8 cellular contexts compared by ENCODE assay signal in the genomic region with DNA sequence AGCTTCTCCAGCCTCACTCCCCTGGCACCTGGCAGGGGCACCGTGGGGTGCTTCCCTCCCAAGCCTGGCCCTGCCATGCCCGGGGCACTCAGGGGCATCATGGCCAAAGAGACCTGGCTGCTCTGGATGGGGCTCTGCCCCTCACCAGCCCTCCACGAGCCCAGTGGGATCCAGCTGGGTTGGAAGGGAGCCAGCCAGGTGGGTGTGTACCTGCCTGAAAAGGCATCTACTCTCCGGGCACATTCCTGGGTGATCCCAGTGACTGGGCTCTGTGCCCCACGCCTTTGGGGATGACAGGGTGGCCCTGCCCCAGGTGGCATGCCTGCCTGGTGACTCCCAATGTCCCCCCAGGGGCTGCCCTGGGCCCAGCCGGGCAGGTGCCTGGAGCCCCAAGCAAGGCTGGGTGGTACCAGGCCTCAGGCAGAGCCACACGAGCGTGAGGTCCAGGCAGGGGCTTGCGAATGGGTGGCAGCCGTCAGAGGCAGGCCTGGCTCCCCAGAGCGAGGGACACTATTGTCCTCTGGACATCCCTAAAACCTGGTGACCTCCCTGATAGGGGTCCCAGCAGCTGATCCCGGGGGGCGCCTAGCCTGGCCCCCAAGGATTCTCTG. TPM values are rescaled to one million over a fixed set of nuclear protein-coding genes. Genes with fewer than 3 reads are reported as not detected.
DNase-seq lines count a peak whose midpoint lies in the region; TF ChIP-seq lines count a peak whose summit lies in the region.

No MANE protein-coding gene starts in this region.

- H3K4me1 ChIP-seq in duodenal mucosa (ENCODE audit: control insufficient read depth in 1 of 2, insufficient read depth in 2 of 2, low read length in 2 of 2) (peaks cover 0 to 18% of the 10 kb centered on the region in 2 donors), neural progenitor cell (peaks cover 30% of the 10 kb centered on the region)

- H3K36me3 Mint-ChIP-seq in CD14-positive monocyte (no peaks in the 10 kb centered on the region), neural progenitor cell (no peaks in the 10 kb centered on the region), immature natural killer cell (no peaks in the 10 kb centered on the region)

- H3K4me2 ChIP-seq in neural progenitor cell, result peak overlapping the region; percentile 91

- peaks cover 36% of the 10 kb centered on the region for H4K20me1 ChIP-seq in neural progenitor cell (ENCODE audit: low read depth)

- peaks cover 17% of the 10 kb centered on the region for H3F3A ChIP-seq in neural progenitor cell (ENCODE audit: low read depth)

- peak overlapping the region; percentile 25 to 32 for H3K9ac ChIP-seq in duodenal mucosa (ENCODE audit: low read depth in 1 of 2, low read length in 2 of 2)
- peak overlapping the region; percentile 49 for H3K9ac ChIP-seq in neural progenitor cell

- DNase-seq in CD14-positive monocyte (ENCODE audit: low spot score) (no peak), NCI-H1105 treated with DMSO at 0.1 percent for 48 hours (lab: John Stamatoyannopoulos, UW) (peak; percentile 40), neural progenitor cell (ENCODE audit: low spot score) (no peak), cerebellar cortex (ENCODE audit: low spot score) (no peak), activated gamma-delta T cell (lab: John Stamatoyannopoulos, UW) (no peak), immature natural killer cell (no peak)
- no peak for DNase-seq in effector CD4-positive, alpha-beta T cell

- H3K27me3 Mint-ChIP-seq in CD14-positive monocyte (ENCODE audit: low read depth in 3 of 3) (peaks cover 15 to 33% (median 27%) of the 10 kb centered on the region in 3 donors), neural progenitor cell (ENCODE audit: insufficient read depth, low read depth) (peaks cover 9% of the 10 kb centered on the region), immature natural killer cell (ENCODE audit: low read depth in 3 of 3) (peaks cover 4 to 6% (median 5%) of the 10 kb centered on the region in 3 donors)

- TF ChIP-seq CTCF in CD14-positive monocyte (IDR thresholded peaks at IDR 0.05) (no peak), neural progenitor cell (IDR thresholded peaks at IDR 0.05) (no peak)

- H3K27me3 ChIP-seq in duodenal mucosa (ENCODE audit: control insufficient read depth in 1 of 2, insufficient read depth in 2 of 2, low read length in 2 of 2), result peaks cover 5 to 13% of the 10 kb centered on the region in 2 donors
- H3K27me3 ChIP-seq in neural progenitor cell, result no peaks in the 10 kb centered on the region

- H3K27ac Mint-ChIP-seq in CD14-positive monocyte (no peak overlapping the region), neural progenitor cell (peak overlapping the region; percentile 98), immature natural killer cell (no peak overlapping the region)

- H3K36me3 ChIP-seq in duodenal mucosa (ENCODE audit: control insufficient read depth in 1 of 2, insufficient read depth in 2 of 2, low read length in 2 of 2) (no peaks in the 10 kb centered on the region), neural progenitor cell (no peaks in the 10 kb centered on the region)

- H3K9me3 ChIP-seq in duodenal mucosa (ENCODE audit: control insufficient read depth in 1 of 2, low read length in 2 of 2) (no peaks in the 10 kb centered on the region), neural progenitor cell (ENCODE audit: low read depth) (no peaks in the 10 kb centered on the region)

- peak overlapping the region; percentile 53 for H3K4me3 Mint-ChIP-seq in CD14-positive monocyte
- peak overlapping the region; percentile 86 for H3K4me3 Mint-ChIP-seq in neural progenitor cell
- no peak overlapping the region for H3K4me3 Mint-ChIP-seq in immature natural killer cell

- H3K4me1 Mint-ChIP-seq in CD14-positive monocyte (peaks cover 11% of the 10 kb centered on the region), neural progenitor cell (peaks cover 18% of the 10 kb centered on the region), immature natural killer cell (peaks cover 0 to 6% of the 10 kb centered on the region in 2 donors)

- H3K9me3 Mint-ChIP-seq in CD14-positive monocyte, result no peaks in the 10 kb centered on the region
- no peaks in the 10 kb centered on the region for H3K9me3 Mint-ChIP-seq in neural progenitor cell
- no peaks in the 10 kb centered on the region for H3K9me3 Mint-ChIP-seq in immature natural killer cell

- peak overlapping the region; percentile 45 to 50 for H3K4me3 ChIP-seq in duodenal mucosa (ENCODE audit: low read depth in 1 of 2, low read length in 2 of 2)
- H3K4me3 ChIP-seq in neural progenitor cell, result peak overlapping the region; percentile 65

- no peak overlapping the region for H2AFZ ChIP-seq in neural progenitor cell (replicated peaks)

- intact Hi-C loops in CD14-positive monocyte (cut with micrococcal nuclease), result no loop called here

- peaks cover 34% of the 10 kb centered on the region for H3K79me2 ChIP-seq in neural progenitor cell (ENCODE audit: low read depth)

- H3K27ac ChIP-seq in duodenal mucosa (ENCODE audit: low read depth, low read length), result peak overlapping the region; percentile 20
- H3K27ac ChIP-seq in neural progenitor cell, result peak overlapping the region; percentile 17

RNA-seq across cellular contexts. Expression of gene GPSM1, which starts 0.8 kb away (rescaled TPM):
- polyA plus RNA-seq in CD14-positive monocyte, result under 1 TPM; 0.67 to 0.73 TPM
- 6.2 and 39.7 TPM in 2 replicates for total RNA-seq in neural progenitor cell (ENCODE audit: low replicate concordance)
- 1 to 10 TPM in 1 of 3 donors, under 1 TPM in 1, not detected in 1; 0.43 to 1.3 TPM for polyA plus RNA-seq in immature natural killer cell

RNA-seq across cellular contexts. Expression of gene CCDC187, which starts 24.2 kb away (rescaled TPM):
- polyA plus RNA-seq in CD14-positive monocyte (not detected), immature natural killer cell (not detected)
- total RNA-seq in neural progenitor cell (ENCODE audit: low replicate concordance), result 0.09 TPM in 1 of 2 replicates, not detected in the other

RNA-seq across cellular contexts. Expression of gene DNLZ, which starts 35.4 kb away (rescaled TPM):
- 10 to 100 TPM; 10.5 to 20.5 TPM for polyA plus RNA-seq in CD14-positive monocyte
- total RNA-seq in neural progenitor cell (ENCODE audit: low replicate concordance), result 3.4 and 15.8 TPM in 2 replicates
- 10 to 100 TPM; 58.4 to 77.4 (median 61.8) TPM for polyA plus RNA-seq in immature natural killer cell

RNA-seq across cellular contexts. Expression of gene CARD9, which starts 45.4 kb away (rescaled TPM):
- 10 to 100 TPM; 34.3 to 41.4 TPM for polyA plus RNA-seq in CD14-positive monocyte
- total RNA-seq in neural progenitor cell (ENCODE audit: low replicate concordance), result 0.96 TPM in 1 of 2 replicates, not detected in the other
- under 1 TPM in 2 of 3 donors, not detected in 1; 0.28 to 0.56 TPM for polyA plus RNA-seq in immature natural killer cell

Comparison
In these comparisons a context has a peak if more than half of its experiments do, and no peak if none do; other contexts are left out.
1. H3K4me3 Mint-ChIP-seq: peak in CD14-positive monocyte (2 of 2) and neural progenitor cell (single experiment); none in immature natural killer cell (0 of 5).